In genomic region chr2:200021449-200022114, GRCh38 we compare ENCODE assay signal across 18 cellular contexts.
A peak's percentile ranks its signal among the peaks of the same experiment; 100 is the strongest.
DNase-seq lines count a peak whose midpoint lies in the region; ATAC-seq lines count a peak whose summit lies in the region.
"Had no signal": no experiment of that assay in that cellular context is flagged by ENCODE, and none has a peak within 500 bp of the region (broad histone marks: within the 10 kb centered on the region; RNA-seq: fewer than 3 reads in every experiment).

No MANE protein-coding gene starts in this region.

- peak overlapping the region; percentile 74; the same call in 1 of the 2 replicates for H3K27ac ChIP-seq in SK-N-MC
- H3K27ac ChIP-seq: ascending aorta, left ventricle myocardium inferior, transverse colon had no signal

- DNase-seq in SK-N-MC (ENCODE audit: low read depth, low spot score) (no peak), MG63 (no peak), globus pallidus (ENCODE audit: low spot score) (no peak)
- DNase-seq: left ventricle myocardium inferior; naive thymus-derived CD8-positive, alpha-beta T cell; NCI-H1105 treated with DMSO at 0.1 percent for 48 hours; NCI-H2081 treated with DMSO at 0.1 percent for 48 hours; NCI-H345; PC-3; transverse colon had no signal

- no peak overlapping the region for H3K9ac ChIP-seq in SK-N-MC (ENCODE audit: insufficient read length)

- ATAC-seq in GM19324 (IDR thresholded peaks at IDR 0.05; ENCODE audit: low FRiP score, unreplicated experiment): peak; percentile 66
- peak; percentile 74 for ATAC-seq in GM21528 (IDR thresholded peaks at IDR 0.05; ENCODE audit: low FRiP score, unreplicated experiment)
- ATAC-seq in HG02981 (IDR thresholded peaks at IDR 0.05; ENCODE audit: unreplicated experiment): peak; percentile 42
- ATAC-seq in GM18861 (IDR thresholded peaks at IDR 0.05; ENCODE audit: unreplicated experiment): no peak
- ATAC-seq: activated naive CD4-positive, alpha-beta T cell treated with anti-CD3 and anti-CD28 coated beads, Interleukin-2, amount 50 U/mL, for 72 hours; naive thymus-derived CD8-positive, alpha-beta T cell; PC-3; Right ventricle myocardium inferior had no signal

- no peaks in the 10 kb centered on the region for H3K27me3 ChIP-seq in MG63
- H3K27me3 ChIP-seq: ascending aorta, transverse colon had no signal

- H3K4me3 ChIP-seq in SK-N-MC: no peak overlapping the region
- no peak overlapping the region for H3K4me3 ChIP-seq in MG63
- H3K4me3 ChIP-seq: ascending aorta, HAP-1, left ventricle myocardium inferior, transverse colon had no signal

- H3K9me3 ChIP-seq in SK-N-MC (ENCODE audit: low read depth, low read length): no peaks in the 10 kb centered on the region; the same call in 1 of the 2 replicates
- no peaks in the 10 kb centered on the region for H3K9me3 ChIP-seq in MG63
- H3K9me3 ChIP-seq: ascending aorta, HAP-1, left ventricle myocardium inferior, transverse colon had no signal

- H3K36me3 ChIP-seq in SK-N-MC (ENCODE audit: insufficient read depth, low read length) (no peaks in the 10 kb centered on the region), MG63 (no peaks in the 10 kb centered on the region)
- H3K36me3 ChIP-seq: ascending aorta, HAP-1, left ventricle myocardium inferior, transverse colon had no signal
